ENCODE assay signal across 1 cellular context in genomic region chr13:77833331-77833863, GRCh38.
TF ChIP-seq lines count a peak whose summit lies in the region.

No MANE protein-coding gene starts in this region.

TF ChIP-seq in K562, 482 proteins besides CTCF, POLR2A, EP300 and RAD21 (continued from another document):
- TF ChIP-seq SFPQ (IDR thresholded peaks at IDR 0.05; ENCODE audit: low read depth, low read length), result no peak
- no peak for TF ChIP-seq ZNF655 (CRISPR knock-in tag; IDR thresholded peaks at IDR 0.05)
TF ChIP-seq in K562: peak in this region for 1.
